Comparison of ENCODE assay signal across 9 cellular contexts in genomic region chr9:97853056-97853843, GRCh38. TPM values are rescaled to one million over a fixed set of nuclear protein-coding genes. Genes with fewer than 3 reads are reported as not detected.
DNase-seq lines count a peak whose midpoint lies in the region; ATAC-seq and TF ChIP-seq lines count a peak whose summit lies in the region.
"Had no signal": no experiment of that assay in that cellular context is flagged by ENCODE, and none has a peak within 500 bp of the region (broad histone marks: within the 10 kb centered on the region; RNA-seq: fewer than 3 reads in every experiment).

TSS of gene FOXE1 (plus strand) at chr9:97853226. CDS start at chr9:97853915, 689 bp downstream.

- H3K27ac Mint-ChIP-seq in activated T-helper 2 cell treated with anti-CD3 and anti-CD28 coated beads, Interferon-gamma antibody, Interleukin-2, Interleukin-4, amounts not matched to agents 10 μg/mL and 5 μg/mL and 100 μg/mL, durations not matched to agents 14 hours and 24 hours and 36 hours: no peak within 1 kb of the TSS

- DNase-seq in activated T-cell treated with anti-CD3 and anti-CD28 coated beads, Interleukin-2, amount 50 U/mL, for 4 hours: no peak
- DNase-seq in activated T-cell treated with anti-CD3 and anti-CD28 coated beads for 4 hours (no peak), thyroid gland (peak; percentile 94 to 95), NCI-H1417 treated with DMSO at 0.1 percent for 48 hours (lab: John Stamatoyannopoulos, UW) (no peak), mucosa of gallbladder (ENCODE audit: low spot score) (no peak)
- no peak for DNase-seq in activated T-helper 2 cell treated with anti-CD3 and anti-CD28 coated beads, Interferon-gamma antibody, Interleukin-2, Interleukin-4, amounts not matched to agents 10 μg/mL and 5 μg/mL and 100 μg/mL, durations not matched to agents 14 hours and 24 hours and 36 hours (ENCODE audit: low spot score)

- no peak for TF ChIP-seq RAD21 in liver (IDR thresholded peaks at IDR 0.05)

- H3K4me1 ChIP-seq in liver (ENCODE audit: control insufficient read depth in 4 of 4, insufficient read depth in 4 of 4, low read length in 3 of 4) (peaks cover 12 to 25% (median 23%) of the 10 kb centered on the region in 4 donors), thyroid gland (peaks cover 0 to under 1% of the 10 kb centered on the region in 2 donors)

- H3K27me3 ChIP-seq in liver (ENCODE audit: control insufficient read depth in 4 of 4, insufficient read depth in 4 of 4, low read length in 3 of 4): peaks cover 14 to 37% (median 26%) of the 10 kb centered on the region in 4 donors
- no peaks in the 10 kb centered on the region for H3K27me3 ChIP-seq in thyroid gland

- H3K36me3 ChIP-seq in liver (ENCODE audit: control insufficient read depth in 4 of 4, insufficient read depth in 3 of 4, low read depth in 1 of 4, low read length in 3 of 4) (no peaks in the 10 kb centered on the region), thyroid gland (peaks cover 39 to 44% of the 10 kb centered on the region in 2 donors)

- peak within 1 kb of the TSS; percentile 85 for H3K4me3 Mint-ChIP-seq in activated T-cell treated with anti-CD3 and anti-CD28 coated beads, Interleukin-2, amount 50 U/mL, for 4 hours
- H3K4me3 Mint-ChIP-seq in activated T-helper 2 cell treated with anti-CD3 and anti-CD28 coated beads, Interferon-gamma antibody, Interleukin-2, Interleukin-4, amounts not matched to agents 10 μg/mL and 5 μg/mL and 100 μg/mL, durations not matched to agents 14 hours and 24 hours and 36 hours (ENCODE audit: low read depth): peak within 1 kb of the TSS; percentile 86

- 2% methylated on average over 83 of the region's 83 CpGs for WGBS in liver
- 0 to 2% methylated on average over 12 of the region's 83 CpGs for WGBS in thyroid gland, 2 donors

- peaks cover 26% of the 10 kb centered on the region for H3K4me1 Mint-ChIP-seq in activated T-cell treated with anti-CD3 and anti-CD28 coated beads, Interleukin-2, amount 50 U/mL, for 4 hours (ENCODE audit: low read depth)
- peaks cover 16% of the 10 kb centered on the region for H3K4me1 Mint-ChIP-seq in activated T-helper 2 cell treated with anti-CD3 and anti-CD28 coated beads, Interferon-gamma antibody, Interleukin-2, Interleukin-4, amounts not matched to agents 10 μg/mL and 5 μg/mL and 100 μg/mL, durations not matched to agents 14 hours and 24 hours and 36 hours (ENCODE audit: low read depth)

- peaks cover 0 to 12% (median 0%) of the 10 kb centered on the region in 4 donors for H3K9me3 ChIP-seq in liver (ENCODE audit: control insufficient read depth in 4 of 4, low read length in 3 of 4)
- H3K9me3 ChIP-seq in thyroid gland: no peaks in the 10 kb centered on the region

- H3K4me3 ChIP-seq in liver (ENCODE audit: low read depth in 1 of 3, low read length in 3 of 3) (peak within 1 kb of the TSS in 2 of 3 donors; percentile 26 to 47), thyroid gland (replicated peaks in 1 of 3) (peak within 1 kb of the TSS; percentile 61 to 79 (median 74))

- no peak within 1 kb of the TSS for H3K9ac ChIP-seq in liver (ENCODE audit: low read depth in 1 of 2, low read length in 2 of 2)

- H3K27me3 Mint-ChIP-seq in activated T-cell treated with anti-CD3 and anti-CD28 coated beads, Interleukin-2, amount 50 U/mL, for 4 hours (ENCODE audit: low read depth): peaks cover 79% of the 10 kb centered on the region
- peaks cover 77% of the 10 kb centered on the region for H3K27me3 Mint-ChIP-seq in activated T-helper 2 cell treated with anti-CD3 and anti-CD28 coated beads, Interferon-gamma antibody, Interleukin-2, Interleukin-4, amounts not matched to agents 10 μg/mL and 5 μg/mL and 100 μg/mL, durations not matched to agents 14 hours and 24 hours and 36 hours (ENCODE audit: low read depth)

- TF ChIP-seq CTCF in liver (IDR thresholded peaks at IDR 0.05; ENCODE audit: low read depth, low read length, missing input control) (no peak), thyroid gland (IDR thresholded peaks at IDR 0.05) (no peak)

- no peaks in the 10 kb centered on the region for H3K9me3 Mint-ChIP-seq in activated T-cell treated with anti-CD3 and anti-CD28 coated beads, Interleukin-2, amount 50 U/mL, for 4 hours
- no peaks in the 10 kb centered on the region for H3K9me3 Mint-ChIP-seq in activated T-helper 2 cell treated with anti-CD3 and anti-CD28 coated beads, Interferon-gamma antibody, Interleukin-2, Interleukin-4, amounts not matched to agents 10 μg/mL and 5 μg/mL and 100 μg/mL, durations not matched to agents 14 hours and 24 hours and 36 hours

- H3K27ac ChIP-seq in liver (ENCODE audit: low read depth in 1 of 2, low read length in 2 of 2) (no peak within 1 kb of the TSS), thyroid gland (peak within 1 kb of the TSS; percentile 92 to 97 (median 96))

- intact Hi-C loops in activated T-helper 2 cell treated with anti-CD3 and anti-CD28 coated beads, Interferon-gamma antibody, Interleukin-2, Interleukin-4, amounts not matched to agents 10 μg/mL and 5 μg/mL and 100 μg/mL, durations not matched to agents 14 hours and 24 hours and 36 hours (cut with micrococcal nuclease): loop anchor here (5.0 kb wide), 2 partner anchors 141 to 351 kb away; partner anchors contain the start of gene TMOD1
- intact Hi-C loops in thyroid gland (cut with DNase I): no loop called here

- ATAC-seq in activated T-cell treated with anti-CD3 and anti-CD28 coated beads, Interleukin-2, amount 50 U/mL, for 4 hours: peak; percentile 19 to 29
- no peak for ATAC-seq in HG02759 (IDR thresholded peaks at IDR 0.05; ENCODE audit: unreplicated experiment)

- H3K36me3 Mint-ChIP-seq in activated T-cell treated with anti-CD3 and anti-CD28 coated beads, Interleukin-2, amount 50 U/mL, for 4 hours (ENCODE audit: insufficient read depth): no peaks in the 10 kb centered on the region
- H3K36me3 Mint-ChIP-seq in activated T-helper 2 cell treated with anti-CD3 and anti-CD28 coated beads, Interferon-gamma antibody, Interleukin-2, Interleukin-4, amounts not matched to agents 10 μg/mL and 5 μg/mL and 100 μg/mL, durations not matched to agents 14 hours and 24 hours and 36 hours (ENCODE audit: low read depth): peaks cover 4% of the 10 kb centered on the region

- TF ChIP-seq POLR2A in thyroid gland (IDR thresholded peaks at IDR 0.05): peak; percentile 93 to 99

TF ChIP-seq in liver, 16 proteins besides CTCF, POLR2A, EP300 and RAD21 (continues in another document):
- no peak for TF ChIP-seq ATF3 (IDR thresholded peaks at IDR 0.05)
- TF ChIP-seq HNF4A (conservative IDR thresholded peaks at IDR 0.05): no peak
- TF ChIP-seq YY1 (IDR thresholded peaks at IDR 0.05): no peak
- no peak for TF ChIP-seq MAX (IDR thresholded peaks at IDR 0.05)
- no peak for TF ChIP-seq TAF1 (conservative IDR thresholded peaks at IDR 0.05)
- TF ChIP-seq FOXA1 (IDR thresholded peaks at IDR 0.05): no peak
- TF ChIP-seq EGR1 (IDR thresholded peaks at IDR 0.05; ENCODE audit: low read depth in 2 of 2): no peak
- TF ChIP-seq REST (IDR thresholded peaks at IDR 0.05): no peak
- TF ChIP-seq NR2F2 (IDR thresholded peaks at IDR 0.05): no peak
- TF ChIP-seq FOXA2 (IDR thresholded peaks at IDR 0.05): no peak
- no peak for TF ChIP-seq ZBTB33 (IDR thresholded peaks at IDR 0.05)

RNA-seq across cellular contexts. Expression of gene FOXE1, which starts in this region (rescaled TPM):
- not detected for total RNA-seq in activated T-cell treated with anti-CD3 and anti-CD28 coated beads, Interleukin-2, amount 50 U/mL, for 4 hours
- total RNA-seq in activated T-helper 2 cell treated with anti-CD3 and anti-CD28 coated beads, Interferon-gamma antibody, Interleukin-2, Interleukin-4, amounts not matched to agents 10 μg/mL and 5 μg/mL and 100 μg/mL, durations not matched to agents 14 hours and 24 hours and 36 hours: not detected in 2 replicates
- total RNA-seq in liver: not detected
- polyA plus RNA-seq in liver: not detected
- 100 to 1,000 TPM; 405 to 748 (median 454) TPM for total RNA-seq in thyroid gland
- not detected for total RNA-seq in mucosa of gallbladder
- total RNA-seq: pulmonary artery endothelial cell had no signal

Comparison
In these comparisons a context has a peak if more than half of its experiments do, and no peak if none do; other contexts are left out.
1. RNA of gene FOXE1 (total RNA-seq): 405 to 748 TPM in thyroid gland; not detected in activated T-helper 2 cell treated with anti-CD3 and anti-CD28 coated beads, Interferon-gamma antibody, Interleukin-2, Interleukin-4, amounts not matched to agents 10 μg/mL and 5 μg/mL and 100 μg/mL, durations not matched to agents 14 hours and 24 hours and 36 hours, not detected in activated T-cell treated with anti-CD3 and anti-CD28 coated beads, Interleukin-2, amount 50 U/mL, for 4 hours, not detected in liver and not detected in mucosa of gallbladder (single experiment); every median in the first group is over 100 times any median in the second.
2. Peak in ATAC-seq in activated T-cell treated with anti-CD3 and anti-CD28 coated beads, Interleukin-2, amount 50 U/mL, for 4 hours; RNA of the gene not detected or under 1 TPM.
3. DNase-seq: peak in thyroid gland (2 of 2); none in activated T-cell treated with anti-CD3 and anti-CD28 coated beads, Interleukin-2, amount 50 U/mL, for 4 hours (single experiment), activated T-cell treated with anti-CD3 and anti-CD28 coated beads for 4 hours (single experiment), activated T-helper 2 cell treated with anti-CD3 and anti-CD28 coated beads, Interferon-gamma antibody, Interleukin-2, Interleukin-4, amounts not matched to agents 10 μg/mL and 5 μg/mL and 100 μg/mL, durations not matched to agents 14 hours and 24 hours and 36 hours (single experiment), NCI-H1417 treated with DMSO at 0.1 percent for 48 hours (single experiment) and mucosa of gallbladder (single experiment).
4. H3K27ac ChIP-seq: peak in thyroid gland (3 of 3); none in liver (0 of 2).